In the genomic region with DNA sequence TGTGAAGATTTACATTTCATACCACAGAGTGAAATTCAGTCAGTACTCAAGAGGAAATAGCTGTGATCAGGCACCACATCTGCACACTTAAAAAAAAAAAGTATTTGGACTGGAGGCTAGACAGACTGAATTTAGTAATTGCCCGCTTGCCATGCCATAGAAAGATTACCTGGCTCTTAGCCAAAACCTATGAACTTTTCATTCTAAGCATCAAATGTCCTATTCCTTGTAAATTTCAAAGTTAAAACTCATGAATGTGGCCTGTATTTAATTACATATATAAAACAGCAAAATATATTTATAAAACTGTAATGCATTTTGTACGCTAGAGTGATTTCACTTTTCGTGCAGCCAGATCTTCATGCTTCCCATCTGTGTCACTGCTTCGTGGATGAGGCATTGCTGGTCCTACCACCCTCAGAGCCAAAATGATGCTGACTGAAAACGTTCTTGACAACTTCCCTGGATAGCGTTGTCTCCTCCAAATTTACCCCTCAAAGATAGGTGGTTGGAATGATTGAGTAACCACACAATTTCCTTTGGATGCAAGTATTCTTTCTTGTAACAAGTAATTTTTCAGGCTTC, we compare ENCODE assay signal across 20 cellular contexts.
"Had no signal": no experiment of that assay in that cellular context is flagged by ENCODE, and none has a peak within 500 bp of the region (broad histone marks: within the 10 kb centered on the region; RNA-seq: fewer than 3 reads in every experiment).

No MANE protein-coding gene starts in this region.

- H3K9me3 ChIP-seq: colonic mucosa, esophagus squamous epithelium, mucosa of descending colon, thoracic aorta, upper lobe of right lung had no signal

- H3K9me3 Mint-ChIP-seq: activated CD4-positive, alpha-beta memory T cell treated with anti-CD3 and anti-CD28 coated beads, Interleukin-2, amount 10 ng/mL, durations not matched to agents 7 days and 5 days; activated naive CD4-positive, alpha-beta T cell treated with anti-CD3 and anti-CD28 coated beads, Interleukin-2, amount 50 U/mL, for 24 hours; activated T-cell treated with anti-CD3 and anti-CD28 coated beads, Interleukin-2, amount 50 U/mL, for 24 hours; brain; memory B cell; naive thymus-derived CD4-positive, alpha-beta T cell; stimulated activated effector memory CD8-positive, alpha-beta T cell treated with anti-CD3 and anti-CD28 coated beads, Interleukin-12 subunit alpha, Interleukin-12 subunit beta, amount 100 ng/mL, for 72 hours; WTC11 had no signal

- H3K4me1 Mint-ChIP-seq: activated CD4-positive, alpha-beta memory T cell treated with anti-CD3 and anti-CD28 coated beads, Interleukin-2, amount 10 ng/mL, durations not matched to agents 7 days and 5 days; activated naive CD4-positive, alpha-beta T cell treated with anti-CD3 and anti-CD28 coated beads, Interleukin-2, amount 50 U/mL, for 24 hours; brain; memory B cell; naive thymus-derived CD4-positive, alpha-beta T cell; stimulated activated effector memory CD8-positive, alpha-beta T cell treated with anti-CD3 and anti-CD28 coated beads, Interleukin-12 subunit alpha, Interleukin-12 subunit beta, amount 100 ng/mL, for 72 hours; WTC11 had no signal

- H3K36me3 Mint-ChIP-seq: activated naive CD4-positive, alpha-beta T cell treated with anti-CD3 and anti-CD28 coated beads, Interleukin-2, amount 50 U/mL, for 24 hours; brain; memory B cell; naive thymus-derived CD4-positive, alpha-beta T cell; stimulated activated effector memory CD8-positive, alpha-beta T cell treated with anti-CD3 and anti-CD28 coated beads, Interleukin-12 subunit alpha, Interleukin-12 subunit beta, amount 100 ng/mL, for 72 hours; WTC11 had no signal

- H3K27me3 ChIP-seq: colonic mucosa, esophagus squamous epithelium, foreskin keratinocyte, upper lobe of right lung had no signal

- DNase-seq: activated CD4-positive, alpha-beta memory T cell treated with anti-CD3 and anti-CD28 coated beads, Interleukin-2, amount 10 ng/mL, durations not matched to agents 7 days and 5 days; activated CD4-positive, alpha-beta T cell treated with anti-CD3 and anti-CD28 coated beads for 4 hours; activated effector memory CD4-positive, alpha-beta T cell treated with Interleukin-2 at 50 U/mL for 16 hours; activated T-cell treated with anti-CD3 and anti-CD28 coated beads, Interleukin-2, amount 50 U/mL, for 24 hours; central memory CD4-positive, alpha-beta T cell; colonic mucosa; esophagus squamous epithelium; foreskin keratinocyte; glutamatergic neuron; kidney glomerular epithelial cell; left ventricle myocardium superior; mucosa of descending colon; naive thymus-derived CD4-positive, alpha-beta T cell; upper lobe of right lung had no signal

- H3K36me3 ChIP-seq: colonic mucosa, esophagus squamous epithelium, thoracic aorta, upper lobe of right lung had no signal

- H3K27ac ChIP-seq: colonic mucosa, esophagus squamous epithelium, foreskin keratinocyte, thoracic aorta, upper lobe of right lung had no signal

- H3K4me1 ChIP-seq: colonic mucosa, esophagus squamous epithelium, foreskin keratinocyte, upper lobe of right lung had no signal

- H3K27me3 Mint-ChIP-seq: activated CD4-positive, alpha-beta memory T cell treated with anti-CD3 and anti-CD28 coated beads, Interleukin-2, amount 10 ng/mL, durations not matched to agents 7 days and 5 days; activated T-cell treated with anti-CD3 and anti-CD28 coated beads, Interleukin-2, amount 50 U/mL, for 24 hours; brain; memory B cell had no signal

- H3K4me3 ChIP-seq: colonic mucosa, esophagus squamous epithelium, mucosa of descending colon, thoracic aorta, upper lobe of right lung had no signal

- ATAC-seq: foreskin keratinocyte; left ventricle myocardium superior; mucosa of descending colon; naive thymus-derived CD4-positive, alpha-beta T cell; stimulated activated effector memory CD8-positive, alpha-beta T cell treated with anti-CD3 and anti-CD28 coated beads, Interleukin-12 subunit alpha, Interleukin-12 subunit beta, amount 100 ng/mL, for 72 hours; upper lobe of right lung; WTC11 had no signal

- H3K4me3 Mint-ChIP-seq: activated CD4-positive, alpha-beta memory T cell treated with anti-CD3 and anti-CD28 coated beads, Interleukin-2, amount 10 ng/mL, durations not matched to agents 7 days and 5 days; activated naive CD4-positive, alpha-beta T cell treated with anti-CD3 and anti-CD28 coated beads, Interleukin-2, amount 50 U/mL, for 24 hours; activated T-cell treated with anti-CD3 and anti-CD28 coated beads, Interleukin-2, amount 50 U/mL, for 24 hours; brain; memory B cell; naive thymus-derived CD4-positive, alpha-beta T cell; stimulated activated effector memory CD8-positive, alpha-beta T cell treated with anti-CD3 and anti-CD28 coated beads, Interleukin-12 subunit alpha, Interleukin-12 subunit beta, amount 100 ng/mL, for 72 hours; WTC11 had no signal
